In genomic region chr2:218474527-218474926, GRCh38 we compare ENCODE assay signal across 26 cellular contexts. TPM values are rescaled to one million over a fixed set of nuclear protein-coding genes. Genes with fewer than 3 reads are reported as not detected.
"Had no signal": no experiment of that assay in that cellular context is flagged by ENCODE, and none has a peak within 500 bp of the region (broad histone marks: within the 10 kb centered on the region; RNA-seq: fewer than 3 reads in every experiment).

No MANE protein-coding gene starts in this region.

- H3K4me3 ChIP-seq: ascending aorta, left ventricle myocardium inferior, lung, mucosa of descending colon, right lobe of liver, skin epidermis, thyroid gland, upper lobe of right lung had no signal

- H3K9me3 ChIP-seq: ascending aorta, left ventricle myocardium inferior, mucosa of descending colon, right lobe of liver, thyroid gland, upper lobe of right lung had no signal

- H3K4me1 ChIP-seq: ascending aorta had no signal

- H3K27me3 ChIP-seq: ascending aorta, right lobe of liver, thyroid gland, upper lobe of right lung had no signal

- DNase-seq: activated CD4-positive, alpha-beta T cell treated with anti-CD3 and anti-CD28 coated beads for 36 hours; activated CD4-positive, CD25-positive, alpha-beta regulatory T cell; activated effector memory CD4-positive, alpha-beta T cell treated with Interleukin-2 at 50 U/mL for 16 hours; activated naive CD4-positive, alpha-beta T cell treated with Interleukin-2 at 50 U/mL for 16 hours; activated T-cell treated with anti-CD3 and anti-CD28 coated beads for 4 hours; caudate nucleus; foreskin melanocyte; islet precursor cell; left ventricle myocardium inferior; mucosa of descending colon; right lobe of liver; stimulated activated CD4-positive, alpha-beta T cell treated with anti-CD3 and anti-CD28 coated beads, Interleukin-4, amount 100 ng/mL, for 24 hours; stimulated activated CD8-positive, alpha-beta memory T cell treated with anti-CD3 and anti-CD28 coated beads, Interleukin-4, amount 100 ng/mL, for 48 hours; stimulated activated naive CD8-positive, alpha-beta T cell treated with anti-CD3 and anti-CD28 coated beads, Interleukin-15, amount 100 ng/mL, for 72 hours; T-cell; thyroid gland; upper lobe of right lung had no signal

- H3K27ac ChIP-seq: ascending aorta, left ventricle myocardium inferior, right lobe of liver, skin epidermis, thyroid gland, upper lobe of right lung had no signal

RNA-seq across cellular contexts. Expression of gene VIL1, which starts 55.6 kb away (rescaled TPM):
- total RNA-seq: activated CD4-positive, alpha-beta T cell treated with anti-CD3 and anti-CD28 coated beads for 36 hours; ascending aorta; chondrocyte; endothelial cell of umbilical vein; esophagus mucosa; left ventricle myocardium inferior; myocyte; osteocyte; posterior vena cava; thyroid gland; upper lobe of right lung had no signal
- polyA plus RNA-seq: endothelial cell of umbilical vein had no signal
